In the genomic region with DNA sequence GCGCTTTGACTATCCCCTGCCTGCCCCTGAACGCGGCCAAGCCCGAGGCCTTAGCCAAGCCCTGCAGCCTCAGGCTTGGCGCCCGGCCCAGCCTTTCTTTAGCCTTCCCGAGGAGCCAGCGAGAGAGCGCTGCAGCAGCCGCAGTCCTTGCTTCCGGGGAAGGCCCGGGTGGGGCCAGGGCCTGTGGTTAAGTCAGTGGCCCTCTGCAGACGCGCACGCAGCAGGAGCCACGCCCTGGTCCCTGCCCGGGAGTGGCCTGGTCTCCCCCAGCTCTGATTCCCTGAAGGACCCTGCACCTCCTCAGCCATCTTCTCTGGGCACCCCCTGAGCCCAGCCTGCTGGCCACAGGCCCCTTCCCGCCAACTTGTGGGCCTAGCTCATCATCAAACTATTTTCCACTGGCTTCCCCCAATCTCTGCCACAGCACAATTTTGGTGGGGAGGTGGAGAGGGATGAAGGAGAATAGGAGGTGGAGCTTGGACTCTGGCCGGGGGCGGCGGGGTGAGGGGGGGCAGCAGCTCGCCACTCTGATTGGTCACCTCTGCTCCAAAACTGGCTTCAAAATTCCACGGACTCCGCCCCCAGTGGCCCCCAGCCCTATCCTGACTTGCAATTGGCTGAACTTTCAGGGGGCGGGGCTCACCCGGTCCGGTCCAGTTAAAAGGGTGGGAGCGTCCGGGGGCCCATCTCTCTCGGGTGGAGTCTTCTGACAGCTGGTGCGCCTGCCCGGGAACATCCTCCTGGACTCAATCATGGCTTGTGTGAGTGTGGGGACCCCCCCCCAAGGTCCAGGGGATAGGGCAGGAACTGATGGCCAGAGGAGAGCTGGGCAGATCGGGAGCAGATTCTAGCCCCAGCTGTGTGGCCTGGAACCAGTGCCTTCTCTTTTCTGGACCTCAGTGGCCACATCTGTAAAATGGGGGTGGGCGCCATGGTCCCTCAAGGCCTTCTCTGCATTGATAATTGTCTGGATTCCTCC, we compare ENCODE assay signal across 1 cellular context.
TF ChIP-seq lines count a peak whose summit lies in the region.

Gene LGALS1, plus strand, starts transcription at position 686 of the 979 bp plus-strand sequence. Its CDS starts 67 bp downstream, at position 753.

TF ChIP-seq in SK-N-SH treated with all-trans-retinoic acid at 6 μM for 48 hours, 23 proteins besides CTCF, POLR2A, EP300 and RAD21 (continued from another document):
- TF ChIP-seq, protein P1, sequence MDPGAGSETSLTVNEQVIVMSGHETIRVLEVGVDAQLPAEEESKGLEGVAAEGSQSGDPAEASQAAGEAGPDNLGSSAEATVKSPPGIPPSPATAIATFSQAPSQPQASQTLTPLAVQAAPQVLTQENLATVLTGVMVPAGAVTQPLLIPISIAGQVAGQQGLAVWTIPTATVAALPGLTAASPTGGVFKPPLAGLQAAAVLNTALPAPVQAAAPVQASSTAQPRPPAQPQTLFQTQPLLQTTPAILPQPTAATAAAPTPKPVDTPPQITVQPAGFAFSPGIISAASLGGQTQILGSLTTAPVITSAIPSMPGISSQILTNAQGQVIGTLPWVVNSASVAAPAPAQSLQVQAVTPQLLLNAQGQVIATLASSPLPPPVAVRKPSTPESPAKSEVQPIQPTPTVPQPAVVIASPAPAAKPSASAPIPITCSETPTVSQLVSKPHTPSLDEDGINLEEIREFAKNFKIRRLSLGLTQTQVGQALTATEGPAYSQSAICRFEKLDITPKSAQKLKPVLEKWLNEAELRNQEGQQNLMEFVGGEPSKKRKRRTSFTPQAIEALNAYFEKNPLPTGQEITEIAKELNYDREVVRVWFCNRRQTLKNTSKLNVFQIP (CRISPR knock-in tag; IDR thresholded peaks at IDR 0.05; ENCODE audit: borderline replicate concordance, low read depth): no peak
- TF ChIP-seq SNAI2 (CRISPR knock-in tag; IDR thresholded peaks at IDR 0.05): no peak
- TF ChIP-seq, protein P2, sequence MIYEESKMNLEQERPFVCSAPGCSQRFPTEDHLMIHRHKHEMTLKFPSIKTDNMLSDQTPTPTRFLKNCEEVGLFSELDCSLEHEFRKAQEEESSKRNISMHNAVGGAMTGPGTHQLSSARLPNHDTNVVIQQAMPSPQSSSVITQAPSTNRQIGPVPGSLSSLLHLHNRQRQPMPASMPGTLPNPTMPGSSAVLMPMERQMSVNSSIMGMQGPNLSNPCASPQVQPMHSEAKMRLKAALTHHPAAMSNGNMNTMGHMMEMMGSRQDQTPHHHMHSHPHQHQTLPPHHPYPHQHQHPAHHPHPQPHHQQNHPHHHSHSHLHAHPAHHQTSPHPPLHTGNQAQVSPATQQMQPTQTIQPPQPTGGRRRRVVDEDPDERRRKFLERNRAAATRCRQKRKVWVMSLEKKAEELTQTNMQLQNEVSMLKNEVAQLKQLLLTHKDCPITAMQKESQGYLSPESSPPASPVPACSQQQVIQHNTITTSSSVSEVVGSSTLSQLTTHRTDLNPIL (CRISPR knock-in tag; IDR thresholded peaks at IDR 0.05; ENCODE audit: low read depth): no peak
- TF ChIP-seq TCF4 (CRISPR knock-in tag; IDR thresholded peaks at IDR 0.05; ENCODE audit: borderline replicate concordance): no peak
- no peak for TF ChIP-seq GLIS3 (CRISPR knock-in tag; IDR thresholded peaks at IDR 0.05)
